Comparison of ENCODE assay signal across 27 cellular contexts in the genomic region with DNA sequence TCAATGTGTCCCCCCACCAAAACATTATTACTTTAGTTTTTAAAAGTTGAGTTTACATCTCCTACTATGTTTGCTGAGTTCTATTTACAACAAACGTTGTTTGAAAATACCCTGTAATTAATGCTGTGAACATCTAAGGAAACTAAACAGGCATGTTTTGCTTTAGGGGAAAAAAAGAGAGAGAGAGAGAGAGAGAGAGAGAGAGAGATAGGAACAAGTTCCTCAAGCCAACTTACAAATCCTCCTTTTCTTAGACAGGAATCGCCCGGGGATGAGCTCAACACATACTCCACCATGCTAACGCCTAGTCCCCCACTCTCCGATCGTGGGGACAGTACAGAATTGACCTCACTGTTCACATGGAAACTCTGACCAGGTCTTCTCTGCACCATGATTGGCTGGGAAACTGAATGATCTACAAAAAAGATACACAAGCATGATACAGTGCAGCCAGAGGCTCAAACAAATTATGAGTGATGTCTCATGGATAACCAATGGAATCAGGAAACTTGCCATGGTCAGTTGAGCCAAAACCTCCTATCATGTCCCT. TPM values are rescaled to one million over a fixed set of nuclear protein-coding genes. Genes with fewer than 3 reads are reported as not detected.
A peak's percentile ranks its signal among the peaks of the same experiment; 100 is the strongest.
DNase-seq lines count a peak whose midpoint lies in the region; ATAC-seq and TF ChIP-seq lines count a peak whose summit lies in the region.
"Had no signal": no experiment of that assay in that cellular context is flagged by ENCODE, and none has a peak within 500 bp of the region (broad histone marks: within the 10 kb centered on the region; RNA-seq: fewer than 3 reads in every experiment).

No MANE protein-coding gene starts in this region.

- no peak overlapping the region for H2AK5ac ChIP-seq in IMR-90 (ENCODE audit: low read depth, low read length)

- no CpG with 5 or more reads among the region's 6 CpGs for WGBS in IMR-90 (ENCODE audit: extremely low coverage in 2 of 2, insufficient read length in 1 of 2), 2 experiments
- WGBS in hepatocyte (ENCODE audit: low lambda C conversion rate, missing lambda C conversion rate): 68% methylated on average over 6 of the region's 6 CpGs

- peaks cover 26 to 78% of the 10 kb centered on the region in 2 experiments for H3K79me1 ChIP-seq in IMR-90 (ENCODE audit: low read depth in 1 of 2, low read length in 2 of 2)

- no peaks in the 10 kb centered on the region for H3K9me2 ChIP-seq in hepatocyte (replicated peaks; ENCODE audit: insufficient read depth)

- no peak for ATAC-seq in IMR-90 (ENCODE audit: low read depth)
- ATAC-seq in stimulated activated effector memory CD8-positive, alpha-beta T cell treated with anti-CD3 and anti-CD28 coated beads, Interleukin-12 subunit alpha, Interleukin-12 subunit beta, amount 100 ng/mL, for 72 hours: no peak
- ATAC-seq: activated CD8-positive, alpha-beta memory T cell treated with anti-CD3 and anti-CD28 coated beads, Interleukin-2, amount 10 ng/mL, durations not matched to agents 7 days and 5 days; foreskin keratinocyte; left cardiac atrium had no signal

- H3K4ac ChIP-seq in IMR-90 (ENCODE audit: low read depth, low read length): no peak overlapping the region; the same call in 1 of the 2 replicates

- H3K27ac Mint-ChIP-seq in activated naive CD8-positive, alpha-beta T cell: peak overlapping the region; percentile 50
- H3K27ac Mint-ChIP-seq in activated naive CD8-positive, alpha-beta T cell treated with anti-CD3 and anti-CD28 coated beads for 36 hours: no peak overlapping the region
- H3K27ac Mint-ChIP-seq in stimulated activated effector memory CD8-positive, alpha-beta T cell treated with anti-CD3 and anti-CD28 coated beads, Interleukin-12 subunit alpha, Interleukin-12 subunit beta, amount 100 ng/mL, for 72 hours: peak overlapping the region; percentile 37
- H3K27ac Mint-ChIP-seq: activated CD4-positive, alpha-beta T cell treated with anti-CD3 and anti-CD28 coated beads, Interleukin-2, amount 10 ng/mL, durations not matched to agents 7 days and 5 days; activated CD8-positive, alpha-beta memory T cell treated with anti-CD3 and anti-CD28 coated beads, Interleukin-2, amount 10 ng/mL, durations not matched to agents 7 days and 5 days; neural progenitor cell had no signal

- no peaks in the 10 kb centered on the region for H3K9me3 Mint-ChIP-seq in activated naive CD8-positive, alpha-beta T cell (ENCODE audit: low read depth)
- no peaks in the 10 kb centered on the region for H3K9me3 Mint-ChIP-seq in activated naive CD8-positive, alpha-beta T cell treated with anti-CD3 and anti-CD28 coated beads for 36 hours
- H3K9me3 Mint-ChIP-seq in stimulated activated effector memory CD8-positive, alpha-beta T cell treated with anti-CD3 and anti-CD28 coated beads, Interleukin-12 subunit alpha, Interleukin-12 subunit beta, amount 100 ng/mL, for 72 hours: no peaks in the 10 kb centered on the region
- H3K9me3 Mint-ChIP-seq: activated CD4-positive, alpha-beta T cell treated with anti-CD3 and anti-CD28 coated beads, Interleukin-2, amount 10 ng/mL, durations not matched to agents 7 days and 5 days; neural progenitor cell had no signal

- no peak overlapping the region for H2BK15ac ChIP-seq in IMR-90 (ENCODE audit: low read depth, low read length)

- TF ChIP-seq CTCF in IMR-90 (conservative IDR thresholded peaks at IDR 0.05; ENCODE audit: low read depth, low read length) (no peak), hepatocyte (IDR thresholded peaks at IDR 0.05; ENCODE audit: poor library complexity) (no peak)

- no peak overlapping the region for H3K9ac ChIP-seq in IMR-90 (ENCODE audit: low read depth, low read length)
- H3K9ac ChIP-seq: neural progenitor cell had no signal

- peaks cover 100% of the 10 kb centered on the region for H3K79me2 ChIP-seq in hepatocyte

- H2BK120ac ChIP-seq in IMR-90 (ENCODE audit: low read depth, low read length): no peak overlapping the region

- H3K4me2 ChIP-seq in IMR-90 (ENCODE audit: low read depth, low read length) (no peak overlapping the region), hepatocyte (no peak overlapping the region)
- H3K4me2 ChIP-seq: neural progenitor cell had no signal

- POLR2A ChIA-PET in IMR-90 (lab: Charles Lee; ENCODE audit: unreplicated experiment): no interaction called here

- peaks cover 11% of the 10 kb centered on the region for H3K9me1 ChIP-seq in IMR-90 (ENCODE audit: insufficient read depth, low read length)

- H4K20me1 ChIP-seq in IMR-90 (ENCODE audit: insufficient read depth, low read length) (peaks cover 58% of the 10 kb centered on the region), hepatocyte (ENCODE audit: insufficient read depth, poor library complexity, severe bottlenecking) (peaks cover 100% of the 10 kb centered on the region)

- H3K18ac ChIP-seq in IMR-90 (ENCODE audit: low read depth, low read length): no peak overlapping the region; the same call in 1 of the 2 replicates

- no peak overlapping the region for H4K91ac ChIP-seq in IMR-90 (ENCODE audit: insufficient read depth, low read depth, low read length)

- no peak overlapping the region for H2AK9ac ChIP-seq in IMR-90 (replicated peaks; ENCODE audit: low read depth, low read length, poor library complexity)

- CTCF ChIA-PET in IMR-90 (lab: Yijun Ruan, JAX): interaction anchor here (0.8 kb wide), 1 partner anchor 12 kb away, joined by 3 read pairs; no protein-coding TSS in a partner anchor

- no peak for DNase-seq in activated naive CD8-positive, alpha-beta T cell treated with anti-CD3 and anti-CD28 coated beads for 36 hours
- DNase-seq in IMR-90 (no peak), hepatocyte (ENCODE audit: low spot score) (no peak), COR-L47 (lab: John Stamatoyannopoulos, UW) (no peak)
- DNase-seq in stimulated activated effector memory CD8-positive, alpha-beta T cell treated with anti-CD3 and anti-CD28 coated beads, Interleukin-12 subunit alpha, Interleukin-12 subunit beta, amount 100 ng/mL, for 72 hours (ENCODE audit: low spot score in 2 of 2): no peak
- no peak for DNase-seq in activated effector memory CD4-positive, alpha-beta T cell treated with anti-CD3 and anti-CD28 coated beads, Interleukin-2, amount 50 U/mL, for 16 hours
- no peak for DNase-seq in activated CD4-positive, alpha-beta T cell treated with anti-CD3 and anti-CD28 coated beads for 4 hours
- DNase-seq: activated CD4-positive, alpha-beta T cell treated with anti-CD3 and anti-CD28 coated beads, Interleukin-2, amount 10 ng/mL, durations not matched to agents 7 days and 5 days; activated CD8-positive, alpha-beta memory T cell treated with anti-CD3 and anti-CD28 coated beads, Interleukin-2, amount 10 ng/mL, durations not matched to agents 7 days and 5 days; adrenal gland; BE2C; colonic mucosa; DMS53; foreskin keratinocyte; H7; left cardiac atrium; NCI-H1092 treated with DMSO at 0.1 percent for 48 hours; NCI-H187 treated with DMSO at 0.1 percent for 48 hours; NCI-H526; NK-92 treated with Interleukin-12 subunit alpha and Interleukin-12 subunit beta, amount 100 ng/mL, for 24 hours; posterior cingulate gyrus; SHP77; upper lobe of left lung had no signal

- peaks cover 17% of the 10 kb centered on the region for H3K4me1 ChIP-seq in IMR-90 (ENCODE audit: control insufficient read depth, insufficient read depth, low read length)
- peaks cover 75% of the 10 kb centered on the region for H3K4me1 ChIP-seq in hepatocyte (ENCODE audit: insufficient read depth)
- H3K4me1 ChIP-seq: colonic mucosa, neural progenitor cell had no signal

- intact Hi-C loops in IMR-90 (cut with micrococcal nuclease): no loop called here

- H3K9me3 ChIP-seq in IMR-90 (ENCODE audit: control insufficient read depth, insufficient read depth, low read length): no peaks in the 10 kb centered on the region
- no peaks in the 10 kb centered on the region for H3K9me3 ChIP-seq in hepatocyte (ENCODE audit: low read depth)
- H3K9me3 ChIP-seq: adrenal gland, BE2C, colonic mucosa, esophagus muscularis mucosa, upper lobe of left lung had no signal

- no peak for TF ChIP-seq RAD21 in IMR-90 (IDR thresholded peaks at IDR 0.05; ENCODE audit: low read length)

- H3K23ac ChIP-seq in IMR-90 (ENCODE audit: low read depth, low read length): peak overlapping the region; percentile 75; the same call in 1 of the 2 replicates

- H3K36me3 ChIP-seq in IMR-90 (ENCODE audit: control insufficient read depth, insufficient read depth, low read length) (peaks cover 16% of the 10 kb centered on the region), hepatocyte (replicated peaks; ENCODE audit: insufficient read depth, low read depth) (no peaks in the 10 kb centered on the region)
- H3K36me3 ChIP-seq: colonic mucosa had no signal

- H4K8ac ChIP-seq in IMR-90 (ENCODE audit: low read depth in 2 of 2, low read length in 2 of 2): 0 out of 4 replicates have a peak overlapping the region, but pooled peaks of 1 of the 2 experiments have one; percentile 17

- no peak overlapping the region for H3K4me3 ChIP-seq in IMR-90 (ENCODE audit: insufficient read depth, low read depth, low read length)
- no peak overlapping the region for H3K4me3 ChIP-seq in hepatocyte
- H3K4me3 ChIP-seq: adrenal gland, colonic mucosa, esophagus muscularis mucosa, neural progenitor cell, upper lobe of left lung had no signal

- peak overlapping the region; percentile 44 for H3K14ac ChIP-seq in IMR-90 (replicated peaks; ENCODE audit: low read depth, low read length)

- BruUV-seq in IMR-90 (replicated peaks; lab: Mats Ljungman, UMichigan): no TSS peak

- no peak for TF ChIP-seq POLR2A in IMR-90 (IDR thresholded peaks at IDR 0.05; ENCODE audit: low read depth, low read length)

- H3K27ac ChIP-seq in IMR-90 (ENCODE audit: insufficient read depth, low read length) (peak overlapping the region; percentile 29; the same call in 1 of the 2 replicates), hepatocyte (peak overlapping the region; percentile 2)
- H3K27ac ChIP-seq: adrenal gland, colonic mucosa, esophagus muscularis mucosa, foreskin keratinocyte, neural progenitor cell, upper lobe of left lung, VCaP had no signal

- no peak overlapping the region for H2BK20ac ChIP-seq in IMR-90 (ENCODE audit: low read depth, low read length)

- H2BK5ac ChIP-seq in IMR-90 (ENCODE audit: low read depth, low read length, poor library complexity, severe bottlenecking): peak overlapping the region; percentile 48

- H3K27me3 Mint-ChIP-seq in activated naive CD8-positive, alpha-beta T cell: no peaks in the 10 kb centered on the region
- no peaks in the 10 kb centered on the region for H3K27me3 Mint-ChIP-seq in activated naive CD8-positive, alpha-beta T cell treated with anti-CD3 and anti-CD28 coated beads for 36 hours
- H3K27me3 Mint-ChIP-seq: activated CD4-positive, alpha-beta T cell treated with anti-CD3 and anti-CD28 coated beads, Interleukin-2, amount 10 ng/mL, durations not matched to agents 7 days and 5 days; activated CD8-positive, alpha-beta memory T cell treated with anti-CD3 and anti-CD28 coated beads, Interleukin-2, amount 10 ng/mL, durations not matched to agents 7 days and 5 days had no signal

- no peak overlapping the region for H4K5ac ChIP-seq in IMR-90 (ENCODE audit: low read depth, low read length)

- no peak overlapping the region for H3K4me3 Mint-ChIP-seq in activated naive CD8-positive, alpha-beta T cell
- no peak overlapping the region for H3K4me3 Mint-ChIP-seq in activated naive CD8-positive, alpha-beta T cell treated with anti-CD3 and anti-CD28 coated beads for 36 hours
- H3K4me3 Mint-ChIP-seq in stimulated activated effector memory CD8-positive, alpha-beta T cell treated with anti-CD3 and anti-CD28 coated beads, Interleukin-12 subunit alpha, Interleukin-12 subunit beta, amount 100 ng/mL, for 72 hours: no peak overlapping the region
- H3K4me3 Mint-ChIP-seq: activated CD4-positive, alpha-beta T cell treated with anti-CD3 and anti-CD28 coated beads, Interleukin-2, amount 10 ng/mL, durations not matched to agents 7 days and 5 days; activated CD8-positive, alpha-beta memory T cell treated with anti-CD3 and anti-CD28 coated beads, Interleukin-2, amount 10 ng/mL, durations not matched to agents 7 days and 5 days; neural progenitor cell had no signal

- in situ Hi-C loops in IMR-90 (cut with MboI; ENCODE audit: low sequenced_read_pairs): no loop called here

- H3K4me1 Mint-ChIP-seq in activated naive CD8-positive, alpha-beta T cell (ENCODE audit: low read depth): peaks cover 75% of the 10 kb centered on the region
- H3K4me1 Mint-ChIP-seq in activated naive CD8-positive, alpha-beta T cell treated with anti-CD3 and anti-CD28 coated beads for 36 hours: peaks cover 38% of the 10 kb centered on the region
- H3K4me1 Mint-ChIP-seq in stimulated activated effector memory CD8-positive, alpha-beta T cell treated with anti-CD3 and anti-CD28 coated beads, Interleukin-12 subunit alpha, Interleukin-12 subunit beta, amount 100 ng/mL, for 72 hours: peaks cover 52% of the 10 kb centered on the region

- peaks cover 8% of the 10 kb centered on the region for H3K36me3 Mint-ChIP-seq in activated naive CD8-positive, alpha-beta T cell
- peaks cover 40% of the 10 kb centered on the region for H3K36me3 Mint-ChIP-seq in activated naive CD8-positive, alpha-beta T cell treated with anti-CD3 and anti-CD28 coated beads for 36 hours
- H3K36me3 Mint-ChIP-seq in stimulated activated effector memory CD8-positive, alpha-beta T cell treated with anti-CD3 and anti-CD28 coated beads, Interleukin-12 subunit alpha, Interleukin-12 subunit beta, amount 100 ng/mL, for 72 hours: peaks cover 92% of the 10 kb centered on the region

- H3K27me3 ChIP-seq in IMR-90 (ENCODE audit: control insufficient read depth, insufficient read depth, low read length) (no peaks in the 10 kb centered on the region), hepatocyte (no peaks in the 10 kb centered on the region)
- H3K27me3 ChIP-seq: adrenal gland, BE2C, colonic mucosa, esophagus muscularis mucosa, foreskin keratinocyte, neural progenitor cell, upper lobe of left lung had no signal

- dilution Hi-C loops in IMR-90 (cut with HindIII; ENCODE audit: low sequenced_read_pairs, unreplicated experiment): no loop called here

- H2AFZ ChIP-seq in IMR-90 (replicated peaks; ENCODE audit: low read length, poor library complexity): no peak overlapping the region
- H2AFZ ChIP-seq in hepatocyte: no peak overlapping the region
- H2AFZ ChIP-seq: neural progenitor cell had no signal

- no peak overlapping the region for H3K56ac ChIP-seq in IMR-90 (ENCODE audit: extremely low read depth, insufficient read depth, low read length)

RNA-seq across cellular contexts. Expression of gene PUM1, which starts 59.8 kb away (rescaled TPM):
- 10 to 100 TPM; 93.4 to 94.6 TPM for total RNA-seq in activated naive CD8-positive, alpha-beta T cell treated with anti-CD3 and anti-CD28 coated beads for 36 hours
- total RNA-seq in IMR-90 (2012; rRNA removed): 71.9 and 137 TPM in 2 replicates
- polyA plus RNA-seq in IMR-90 (2012; rRNA removed): 65.2 and 75.4 TPM in 2 replicates
- polyA plus RNA-seq in IMR-90 (2012; cell fraction: cytosol; rRNA removed): 22.4 and 33.8 TPM in 2 replicates
- 58.3 and 84.7 TPM in 2 replicates for polyA plus RNA-seq in IMR-90 (2012; cell fraction: nucleus; rRNA removed; ENCODE audit: low replicate concordance)
- 97.4 and 98.9 TPM in 2 replicates for total RNA-seq in hepatocyte
- 63.2 and 68.6 TPM in 2 replicates for polyA plus RNA-seq in hepatocyte
